Comparison of ENCODE assay signal across 12 cellular contexts in the genomic region with DNA sequence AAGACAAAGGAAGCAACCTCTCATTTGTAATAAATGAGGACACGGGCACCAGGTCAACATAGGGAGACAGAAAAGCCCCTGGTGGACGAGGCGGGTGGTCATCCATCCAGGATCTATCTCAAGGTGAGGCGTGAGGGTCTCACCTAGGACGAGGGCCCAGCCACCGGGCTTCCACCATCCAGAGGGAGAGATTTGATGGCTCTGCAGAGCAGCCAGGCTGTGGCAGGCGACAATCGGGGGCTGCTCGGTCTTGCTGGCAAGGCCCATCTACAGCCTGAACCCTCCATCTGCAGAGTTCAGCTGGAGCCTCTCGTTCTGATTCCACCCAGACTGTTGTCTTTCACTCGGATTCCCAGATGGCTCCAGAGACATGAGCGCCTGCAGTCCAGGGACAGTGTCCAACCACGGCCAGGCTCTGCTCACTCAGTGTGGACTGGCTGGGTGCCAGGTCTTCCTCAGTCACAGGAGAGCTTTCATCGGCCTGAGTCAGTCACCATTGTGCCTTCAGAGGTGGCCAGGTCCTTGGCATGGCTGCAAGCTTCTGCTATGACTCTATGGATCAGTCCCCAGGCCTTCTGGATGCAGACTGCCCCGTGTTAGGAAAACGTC. TPM values are rescaled to one million over a fixed set of nuclear protein-coding genes. Genes with fewer than 3 reads are reported as not detected.
A peak's percentile ranks its signal among the peaks of the same experiment; 100 is the strongest.
DNase-seq lines count a peak whose midpoint lies in the region; ATAC-seq and TF ChIP-seq lines count a peak whose summit lies in the region.
"Had no signal": no experiment of that assay in that cellular context is flagged by ENCODE, and none has a peak within 500 bp of the region (broad histone marks: within the 10 kb centered on the region; RNA-seq: fewer than 3 reads in every experiment).

No MANE protein-coding gene starts in this region.

- no peak for TF ChIP-seq POLR2A in prostate gland (IDR thresholded peaks at IDR 0.05)

- no peak overlapping the region for H2AFZ ChIP-seq in DND-41 (ENCODE audit: low read depth, low read length)

- H3K36me3 Mint-ChIP-seq in activated CD4-positive, alpha-beta T cell treated with anti-CD3 and anti-CD28 coated beads, Interleukin-2, amount 10 ng/mL, durations not matched to agents 7 days and 5 days (ENCODE audit: low read depth) = peaks cover 17% of the 10 kb centered on the region

- H4K20me1 ChIP-seq in DND-41 (ENCODE audit: insufficient read depth, low read length) = peaks cover 39% of the 10 kb centered on the region

- no peak for DNase-seq in DND-41
- DNase-seq in Right ventricle myocardium superior = peak; percentile 91
- peak; percentile 56 for DNase-seq in prostate gland (ENCODE audit: low spot score)
- DNase-seq in activated CD4-positive, alpha-beta T cell treated with anti-CD3 and anti-CD28 coated beads, Interleukin-2, amount 10 ng/mL, durations not matched to agents 7 days and 5 days = no peak
- DNase-seq in NCI-H510A (lab: John Stamatoyannopoulos, UW) = no peak
- DNase-seq in Kasumi-1 (lab: John Stamatoyannopoulos, UW) = no peak
- DNase-seq: activated CD8-positive, alpha-beta memory T cell treated with anti-CD3 and anti-CD28 coated beads, Interleukin-2, amount 50 U/mL, for 48 hours had no signal

- H3K27me3 ChIP-seq in DND-41 (ENCODE audit: insufficient read depth, low read length, poor library complexity) = no peaks in the 10 kb centered on the region
- H3K27me3 ChIP-seq in prostate gland (replicated peaks; ENCODE audit: insufficient read depth) = no peaks in the 10 kb centered on the region

- no peak overlapping the region for H3K9ac ChIP-seq in DND-41 (ENCODE audit: low read depth, low read length)

- H3K27ac ChIP-seq in DND-41 (ENCODE audit: low read length) = 0 out of 2 replicates have a peak overlapping the region, but pooled peaks have one; percentile 12
- no peak overlapping the region for H3K27ac ChIP-seq in prostate gland

- H3K4me1 ChIP-seq in DND-41 (ENCODE audit: insufficient read depth, low read length) = no peaks in the 10 kb centered on the region
- H3K4me1 ChIP-seq in prostate gland (replicated peaks) = no peaks in the 10 kb centered on the region

- no peaks in the 10 kb centered on the region for H3K9me3 Mint-ChIP-seq in activated CD4-positive, alpha-beta T cell treated with anti-CD3 and anti-CD28 coated beads, Interleukin-2, amount 10 ng/mL, durations not matched to agents 7 days and 5 days

- H3K4me1 Mint-ChIP-seq in activated CD4-positive, alpha-beta T cell treated with anti-CD3 and anti-CD28 coated beads, Interleukin-2, amount 10 ng/mL, durations not matched to agents 7 days and 5 days = no peaks in the 10 kb centered on the region

- POLR2A ChIA-PET in activated CD4-positive, alpha-beta T cell treated with anti-CD3 and anti-CD28 coated beads, Interleukin-2, amount 10 ng/mL, durations not matched to agents 7 days and 5 days (lab: Charles Lee) = no interaction called here

- WGBS in prostate gland = 75% methylated on average over 15 of the region's 16 CpGs

- H3K4me3 Mint-ChIP-seq in activated CD4-positive, alpha-beta T cell treated with anti-CD3 and anti-CD28 coated beads, Interleukin-2, amount 10 ng/mL, durations not matched to agents 7 days and 5 days = no peak overlapping the region

- intact Hi-C loops in Right ventricle myocardium superior (cut with DNase I) = no loop called here
- intact Hi-C loops in prostate gland (cut with DNase I) = no loop called here

- peaks cover 47% of the 10 kb centered on the region for H3K36me3 ChIP-seq in DND-41 (ENCODE audit: insufficient read depth, low read length)
- no peaks in the 10 kb centered on the region for H3K36me3 ChIP-seq in prostate gland

- H3K79me2 ChIP-seq in DND-41 (ENCODE audit: insufficient read depth, low read length) = peaks cover 3% of the 10 kb centered on the region; the same call in 1 of the 2 replicates

- CTCF ChIA-PET in activated CD4-positive, alpha-beta T cell treated with anti-CD3 and anti-CD28 coated beads, Interleukin-2, amount 10 ng/mL, durations not matched to agents 7 days and 5 days (lab: Charles Lee) = no interaction called here

- H3K9me3 ChIP-seq in DND-41 (ENCODE audit: insufficient read depth, low read length, severe bottlenecking) (no peaks in the 10 kb centered on the region), prostate gland (no peaks in the 10 kb centered on the region)

- H3K4me3 ChIP-seq in DND-41 (ENCODE audit: low read depth in 1 of 2, low read length in 2 of 2) (no peak overlapping the region), prostate gland (no peak overlapping the region)
- H3K4me3 ChIP-seq: lung had no signal

- H3K27me3 Mint-ChIP-seq in activated CD4-positive, alpha-beta T cell treated with anti-CD3 and anti-CD28 coated beads, Interleukin-2, amount 10 ng/mL, durations not matched to agents 7 days and 5 days = peaks cover 6% of the 10 kb centered on the region

- TF ChIP-seq CTCF in DND-41 (IDR thresholded peaks at IDR 0.05; ENCODE audit: borderline replicate concordance, extremely low read depth, low read length, poor library complexity, severe bottlenecking) (no peak), prostate gland (IDR thresholded peaks at IDR 0.05) (no peak)

- H3K4me2 ChIP-seq in DND-41 (ENCODE audit: insufficient read depth, low read length) = no peak overlapping the region

- no peak overlapping the region for H3K27ac Mint-ChIP-seq in activated CD4-positive, alpha-beta T cell treated with anti-CD3 and anti-CD28 coated beads, Interleukin-2, amount 10 ng/mL, durations not matched to agents 7 days and 5 days

- no peak for ATAC-seq in DND-41 (ENCODE audit: insufficient read depth, low read depth)
- ATAC-seq in SK-N-SH treated with all-trans-retinoic acid at 6 μM for 48 hours = peak; percentile 6
- peak; percentile 86 for ATAC-seq in Right ventricle myocardium superior (ENCODE audit: poor library complexity)
- no peak for ATAC-seq in GM18907 (IDR thresholded peaks at IDR 0.05; ENCODE audit: unreplicated experiment)

TF ChIP-seq in SK-N-SH treated with all-trans-retinoic acid at 6 μM for 48 hours, 23 proteins besides CTCF, POLR2A, EP300 and RAD21:
- no peak for TF ChIP-seq CSDC2 (CRISPR knock-in tag; IDR thresholded peaks at IDR 0.05)

RNA-seq across cellular contexts. Expression of a gene that starts 5.9 kb away (rescaled TPM):
- not detected for total RNA-seq in Right ventricle myocardium superior
- total RNA-seq in prostate gland = 1 to 10 TPM in 1 of 2 donors, not detected in 1; 2.3 TPM
- total RNA-seq in activated CD4-positive, alpha-beta T cell treated with anti-CD3 and anti-CD28 coated beads, Interleukin-2, amount 10 ng/mL, durations not matched to agents 7 days and 5 days = not detected
- total RNA-seq: Daoy, lung, subcutaneous adipose tissue had no signal

RNA-seq across cellular contexts. Expression of a gene that starts 19.2 kb away (rescaled TPM):
- total RNA-seq in Right ventricle myocardium superior = 26.0 TPM
- total RNA-seq in prostate gland = 100 to 1,000 TPM in 1 of 2 donors, 10 to 100 TPM in 1; 51.0 to 146 TPM
- total RNA-seq in activated CD4-positive, alpha-beta T cell treated with anti-CD3 and anti-CD28 coated beads, Interleukin-2, amount 10 ng/mL, durations not matched to agents 7 days and 5 days = 100 to 1,000 TPM; 172 to 189 TPM

Comparison
In these comparisons a context has a peak if more than half of its experiments do, and no peak if none do; other contexts are left out.
1. ATAC-seq: peak in SK-N-SH treated with all-trans-retinoic acid at 6 μM for 48 hours (single experiment) and Right ventricle myocardium superior (single experiment); none in DND-41 (single experiment) and GM18907 (single experiment).
2. DNase-seq: peak in Right ventricle myocardium superior (single experiment) and prostate gland (single experiment); none in DND-41 (single experiment), activated CD4-positive, alpha-beta T cell treated with anti-CD3 and anti-CD28 coated beads, Interleukin-2, amount 10 ng/mL, durations not matched to agents 7 days and 5 days (single experiment), NCI-H510A (single experiment) and Kasumi-1 (0 of 2).